ENCODE assay signal across 21 cellular contexts in genomic region chr21:35424122-35424521, GRCh38.
"Had no signal": no experiment of that assay in that cellular context is flagged by ENCODE, and none has a peak within 500 bp of the region (broad histone marks: within the 10 kb centered on the region; RNA-seq: fewer than 3 reads in every experiment).

No MANE protein-coding gene starts in this region.

- H3K27ac Mint-ChIP-seq: endodermal cell, immature natural killer cell, mesothelial cell of epicardium, natural killer cell had no signal

- H3K4me3 Mint-ChIP-seq: endodermal cell, immature natural killer cell, mesothelial cell of epicardium, natural killer cell, neural crest cell had no signal

- H3K4me1 Mint-ChIP-seq: immature natural killer cell had no signal

- H3K36me3 ChIP-seq: ovary, sigmoid colon, tibial artery, upper lobe of left lung, uterus had no signal

- H3K4me3 ChIP-seq: coronary artery, ovary, sigmoid colon, smooth muscle cell, tibial artery, upper lobe of left lung, uterus had no signal

- H3K27me3 ChIP-seq: ovary, tibial artery, upper lobe of left lung had no signal

- FAIRE-seq: kidney had no signal

- H3K9me3 ChIP-seq: ovary, uterus had no signal

- H3K4me1 ChIP-seq: uterus had no signal

- H3K27ac ChIP-seq: ovary, tibial artery, upper lobe of left lung, uterus had no signal

- H3K36me3 Mint-ChIP-seq: mesothelial cell of epicardium, natural killer cell had no signal

- ATAC-seq: left colon; natural killer cell; stimulated activated naive CD8-positive, alpha-beta T cell treated with anti-CD3 and anti-CD28 coated beads, Interleukin-15, Interleukin-2, amounts not matched to agents 100 U/mL and 50 U/mL, for 24 hours had no signal

- DNase-seq: caudate nucleus; effector CD4-positive, alpha-beta T cell; endodermal cell; erythroblast; foreskin melanocyte; glutamatergic neuron; immature natural killer cell; kidney; left colon; natural killer cell; ovary; sigmoid colon; stimulated activated CD4-positive, alpha-beta T cell treated with anti-CD3 and anti-CD28 coated beads, Interleukin-2, amount 100 ng/mL, for 48 hours; stimulated activated naive CD8-positive, alpha-beta T cell treated with anti-CD3 and anti-CD28 coated beads, Interleukin-15, Interleukin-2, amounts not matched to agents 100 U/mL and 50 U/mL, for 24 hours; tibial artery; uterus had no signal
